1 cellular context compared by ENCODE assay signal in the genomic region with DNA sequence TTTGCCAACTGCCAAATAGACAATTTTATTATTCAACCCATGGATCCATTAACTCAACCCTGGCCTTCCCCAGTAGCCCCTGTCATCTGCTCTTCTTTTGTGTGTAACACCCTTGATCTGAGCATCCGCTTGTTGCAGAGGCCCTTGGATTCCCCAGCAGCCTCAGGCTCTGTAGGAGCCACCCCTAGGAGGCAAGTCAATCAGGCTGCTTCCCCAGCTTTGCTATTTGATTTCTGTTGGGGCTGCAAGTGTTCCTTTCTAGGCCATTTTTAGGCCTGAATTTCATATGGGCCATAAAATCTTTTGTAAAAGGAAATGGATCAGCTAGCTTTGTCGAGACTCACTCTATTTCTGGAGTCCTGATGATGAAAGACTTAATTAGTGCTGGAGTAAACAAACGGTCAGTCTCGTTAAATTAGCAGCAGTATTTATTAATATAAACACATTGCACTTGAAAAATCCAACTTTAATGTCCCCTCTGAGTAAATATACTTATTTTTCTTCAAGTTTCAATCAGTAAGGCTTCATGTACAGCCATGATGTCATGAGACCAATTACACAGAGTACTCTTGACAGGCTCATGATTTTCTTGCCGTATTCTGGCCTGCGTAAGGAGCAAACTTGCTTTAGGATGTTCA.
TF ChIP-seq lines count a peak whose summit lies in the region.

No MANE protein-coding gene starts in this region.

TF ChIP-seq in IMR-90, 13 proteins besides CTCF, POLR2A, EP300 and RAD21 (continued from another document):
- TF ChIP-seq MXI1 (IDR thresholded peaks at IDR 0.05; ENCODE audit: borderline replicate concordance, low read depth, low read length) (no peak), BHLHE40 (IDR thresholded peaks at IDR 0.05; ENCODE audit: low read depth, low read length) (no peak), MAZ (IDR thresholded peaks at IDR 0.05; ENCODE audit: borderline replicate concordance, low read depth, low read length) (no peak), CEBPB (IDR thresholded peaks at IDR 0.05; ENCODE audit: low read depth, low read length) (no peak), CHD1 (IDR thresholded peaks at IDR 0.05; ENCODE audit: low read depth, low read length) (no peak), SMC3 (IDR thresholded peaks at IDR 0.05; ENCODE audit: low read depth, low read length) (no peak)
- TF ChIP-seq, protein P1, sequence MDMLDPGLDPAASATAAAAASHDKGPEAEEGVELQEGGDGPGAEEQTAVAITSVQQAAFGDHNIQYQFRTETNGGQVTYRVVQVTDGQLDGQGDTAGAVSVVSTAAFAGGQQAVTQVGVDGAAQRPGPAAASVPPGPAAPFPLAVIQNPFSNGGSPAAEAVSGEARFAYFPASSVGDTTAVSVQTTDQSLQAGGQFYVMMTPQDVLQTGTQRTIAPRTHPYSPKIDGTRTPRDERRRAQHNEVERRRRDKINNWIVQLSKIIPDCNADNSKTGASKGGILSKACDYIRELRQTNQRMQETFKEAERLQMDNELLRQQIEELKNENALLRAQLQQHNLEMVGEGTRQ (IDR thresholded peaks at IDR 0.05; ENCODE audit: low read depth, low read length): no peak
TF ChIP-seq in IMR-90: peak in this region for 0.
